Comparison of ENCODE assay signal across 16 cellular contexts in genomic region chr3:170997966-170998913, GRCh38. TPM values are rescaled to one million over a fixed set of nuclear protein-coding genes. Genes with fewer than 3 reads are reported as not detected.
DNase-seq lines count a peak whose midpoint lies in the region; ATAC-seq and TF ChIP-seq lines count a peak whose summit lies in the region.
"Had no signal": no experiment of that assay in that cellular context is flagged by ENCODE, and none has a peak within 500 bp of the region (broad histone marks: within the 10 kb centered on the region; RNA-seq: fewer than 3 reads in every experiment).

No MANE protein-coding gene starts in this region.

- RAD21 ChIA-PET in HCT116 (lab: Charles Lee; ENCODE audit: low non-redundant PET in 1 of 2, low total read pairs in 2 of 2, uncharacterized antibody in 2 of 2, unreplicated experiment in 2 of 2) = no interaction called here

- no peak for ATAC-seq in HCT116
- ATAC-seq in left colon = peak; percentile 65
- ATAC-seq in sciatic nerve = peak; percentile 24
- no peak for ATAC-seq in GM18517 (IDR thresholded peaks at IDR 0.05; ENCODE audit: unreplicated experiment)
- ATAC-seq in HG03469 (IDR thresholded peaks at IDR 0.05; ENCODE audit: unreplicated experiment) = no peak
- ATAC-seq in GM21367 (IDR thresholded peaks at IDR 0.05; ENCODE audit: unreplicated experiment) = no peak

- H3K27me3 ChIP-seq in HCT116 (ENCODE audit: insufficient read depth, low read length) = no peaks in the 10 kb centered on the region
- H3K27me3 ChIP-seq: suprapubic skin had no signal

- no peak overlapping the region for H3K9ac ChIP-seq in HCT116 (ENCODE audit: low read length)

- H3K4me3 ChIP-seq in HCT116 (replicated peaks in 1 of 2; ENCODE audit: low read depth in 1 of 2, low read length in 2 of 2) (no peak overlapping the region), choroid plexus epithelial cell (ENCODE audit: low read depth, low read length) (no peak overlapping the region)
- H3K4me3 ChIP-seq: suprapubic skin had no signal

- no peak overlapping the region for H3K27ac ChIP-seq in HCT116 (ENCODE audit: low read depth, low read length)
- H3K27ac ChIP-seq: suprapubic skin had no signal

- no peak for TF ChIP-seq CTCF in HCT116 (IDR thresholded peaks at IDR 0.05 in 2 of 3, conservative IDR thresholded peaks at IDR 0.05 in 1 of 3; ENCODE audit: borderline replicate concordance in 1 of 3, insufficient read depth in 1 of 3, low read depth in 2 of 3, low read length in 2 of 3)
- TF ChIP-seq CTCF in choroid plexus epithelial cell (conservative IDR thresholded peaks at IDR 0.05; ENCODE audit: low read depth, low read length) = no peak

- TF ChIP-seq POLR2A in HCT116 (IDR thresholded peaks at IDR 0.05; ENCODE audit: borderline replicate concordance, extremely low read depth, insufficient read depth, insufficient read length) = no peak

- no peaks in the 10 kb centered on the region for H3K9me3 ChIP-seq in HCT116 (ENCODE audit: control insufficient read depth in 1 of 2, insufficient read depth in 1 of 2, low read depth in 1 of 2, low read length in 2 of 2)
- H3K9me3 ChIP-seq: suprapubic skin had no signal

- no peaks in the 10 kb centered on the region for H3K36me3 ChIP-seq in HCT116 (ENCODE audit: control insufficient read depth in 1 of 2, insufficient read depth in 2 of 2, low read length in 2 of 2)
- H3K36me3 ChIP-seq: suprapubic skin had no signal

- CTCF ChIA-PET in HCT116 (lab: Charles Lee) = interaction anchor here (1.3 to 1.5 kb wide), 2 partner anchors 36 to 51 kb away, joined by 3 to 4 read pairs; no protein-coding TSS in a partner anchor

- no peaks in the 10 kb centered on the region for H3K9me2 ChIP-seq in HCT116 (ENCODE audit: insufficient read depth)

- no TSS peak for BruUV-seq in HCT116 (replicated peaks; lab: Mats Ljungman, UMichigan)

- DNase-seq in HCT116 (ENCODE audit: low read depth, low spot score) = no peak
- peak; percentile 52 for DNase-seq in choroid plexus epithelial cell (ENCODE audit: low read depth)
- DNase-seq in left colon = peak in 1 of 2 donors; percentile 31
- no peak for DNase-seq in sciatic nerve (ENCODE audit: low spot score)
- no peak for DNase-seq in DMS 273 treated with DMSO at 0.1 percent for 48 hours (lab: John Stamatoyannopoulos, UW)
- DNase-seq: activated CD4-positive, CD25-positive, alpha-beta regulatory T cell; CD4-positive, alpha-beta memory T cell; effector CD8-positive, alpha-beta T cell; hippocampal formation; KG1; NCI-H2107; right cardiac atrium had no signal

- POLR2A ChIA-PET in HCT116 (lab: Charles Lee) = no interaction called here

- H3K4me1 ChIP-seq in HCT116 (ENCODE audit: control insufficient read depth in 1 of 2, insufficient read depth in 2 of 2, low read length in 2 of 2) = peaks cover 25 to 37% of the 10 kb centered on the region in 2 experiments; a peak in 3 of 4 replicates

- peak overlapping the region; percentile 14 for H2AFZ ChIP-seq in HCT116 (ENCODE audit: low read depth, low read length, poor library complexity, severe bottlenecking)

- no peak overlapping the region for H3K4me2 ChIP-seq in HCT116 (ENCODE audit: low read length)

- no peak for TF ChIP-seq RAD21 in HCT116 (IDR thresholded peaks at IDR 0.05; ENCODE audit: low read depth)

- H4K20me1 ChIP-seq in HCT116 (ENCODE audit: insufficient read depth) = no peaks in the 10 kb centered on the region

- intact Hi-C loops in HCT116 (cut with micrococcal nuclease) = no loop called here
- intact Hi-C loops in left colon (cut with DNase I, micrococcal nuclease) = no loop called here
- intact Hi-C loops in sciatic nerve (cut with DNase I) = no loop called here

- no peaks in the 10 kb centered on the region for H3K79me2 ChIP-seq in HCT116 (ENCODE audit: insufficient read depth, low read length)

TF ChIP-seq in HCT116, 20 proteins besides CTCF, POLR2A, EP300 and RAD21:
- TF ChIP-seq POLR2AphosphoS5 (IDR thresholded peaks at IDR 0.05; ENCODE audit: low read depth, low read length) = no peak
- no peak for TF ChIP-seq SRF (IDR thresholded peaks at IDR 0.05; ENCODE audit: low read depth)
- no peak for TF ChIP-seq CEBPB (IDR thresholded peaks at IDR 0.05; ENCODE audit: low read depth)
- no peak for TF ChIP-seq EZH2phosphoT487 (IDR thresholded peaks at IDR 0.05; ENCODE audit: borderline replicate concordance)
- no peak for TF ChIP-seq ELF1 (IDR thresholded peaks at IDR 0.05; ENCODE audit: borderline replicate concordance, low read depth)
- TF ChIP-seq TCF7L2 (IDR thresholded peaks at IDR 0.05; ENCODE audit: borderline replicate concordance, extremely low read depth, insufficient read depth, insufficient read length) = no peak
- no peak for TF ChIP-seq YY1 (IDR thresholded peaks at IDR 0.05; ENCODE audit: extremely low read depth, insufficient replicate concordance, low read depth, low read length)
- no peak for TF ChIP-seq ZBTB33 (IDR thresholded peaks at IDR 0.05; ENCODE audit: extremely low read depth, insufficient replicate concordance, low read length)
- TF ChIP-seq SP1 (IDR thresholded peaks at IDR 0.05; ENCODE audit: low read depth) = no peak
- no peak for TF ChIP-seq MAX (IDR thresholded peaks at IDR 0.05)
- TF ChIP-seq ATF3 (IDR thresholded peaks at IDR 0.05) = no peak
- no peak for TF ChIP-seq EZH2 (IDR thresholded peaks at IDR 0.05)
- TF ChIP-seq ZFX (IDR thresholded peaks at IDR 0.05) = no peak
- TF ChIP-seq EGR1 (IDR thresholded peaks at IDR 0.05; ENCODE audit: low read depth) = no peak

RNA-seq across cellular contexts. Expression of gene SLC2A2, which starts 28.3 kb away (rescaled TPM):
- total RNA-seq in HCT116 (2021; ENCODE audit: unreplicated experiment) (not detected), left colon (not detected), sciatic nerve (not detected)
- not detected in 2 replicates for polyA plus RNA-seq in HCT116 (2012)
- total RNA-seq: CD4-positive, alpha-beta memory T cell; right cardiac atrium had no signal
- polyA plus RNA-seq: CD4-positive, alpha-beta memory T cell; right cardiac atrium had no signal

Comparison
In these comparisons a context has a peak if more than half of its experiments do, and no peak if none do; other contexts are left out.
1. ATAC-seq: peak in left colon (single experiment) and sciatic nerve (single experiment); none in HCT116 (single experiment), GM18517 (single experiment), HG03469 (single experiment) and GM21367 (single experiment).